ENCODE assay signal across 11 cellular contexts in the genomic region with DNA sequence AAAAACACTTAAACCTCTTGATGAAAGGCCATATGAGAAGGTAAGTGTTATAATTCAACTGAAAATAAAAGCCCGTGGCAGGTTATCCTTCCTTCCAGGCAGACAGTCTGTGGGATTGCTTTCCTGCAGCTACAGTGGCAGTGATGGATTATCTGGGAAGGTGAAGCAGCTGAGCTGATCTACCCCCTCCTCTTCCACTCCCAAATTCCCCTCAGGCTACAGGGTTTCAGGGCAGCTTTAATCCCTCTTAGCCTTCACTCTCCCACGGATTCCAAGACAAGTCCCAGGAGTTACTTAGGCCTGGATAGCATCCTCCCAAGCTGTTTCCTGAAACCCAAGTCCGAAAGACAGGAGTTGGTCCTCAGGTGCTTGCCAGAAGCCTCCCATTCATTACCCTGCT.
"Had no signal": no experiment of that assay in that cellular context is flagged by ENCODE, and none has a peak within 500 bp of the region (broad histone marks: within the 10 kb centered on the region; RNA-seq: fewer than 3 reads in every experiment).

No MANE protein-coding gene starts in this region.

- H3K27ac ChIP-seq: body of pancreas, left ventricle myocardium inferior, thoracic aorta, upper lobe of right lung had no signal

- H3K4me3 ChIP-seq: body of pancreas, left ventricle myocardium inferior, thoracic aorta, upper lobe of right lung had no signal

- H3K9me3 ChIP-seq: body of pancreas, left ventricle myocardium inferior, thoracic aorta, upper lobe of right lung had no signal

- H3K27me3 ChIP-seq: body of pancreas, upper lobe of right lung had no signal

- H3K36me3 ChIP-seq: left ventricle myocardium inferior, thoracic aorta, upper lobe of right lung had no signal

- ATAC-seq: activated CD8-positive, alpha-beta T cell treated with anti-CD3 and anti-CD28 coated beads, Interleukin-2, amount 10 ng/mL, durations not matched to agents 7 days and 5 days; body of pancreas; stimulated activated naive B cell treated with anti-CD40 and anti-IgM and Interleukin-4, amounts not matched to agents 10 μg/mL and 1 μg/mL and 100 μg/mL, for 72 hours; upper lobe of right lung had no signal

- H3K4me1 ChIP-seq: body of pancreas, left ventricle myocardium inferior, upper lobe of right lung had no signal

- DNase-seq: activated CD4-positive, alpha-beta T cell treated with anti-CD3 and anti-CD28 coated beads, Interleukin-2, amount 10 ng/mL, durations not matched to agents 24 days and 14 days; activated CD8-positive, alpha-beta T cell treated with anti-CD3 and anti-CD28 coated beads, Interleukin-2, amount 10 ng/mL, durations not matched to agents 7 days and 5 days; activated naive CD4-positive, alpha-beta T cell treated with anti-CD3 and anti-CD28 coated beads for 36 hours; activated T-cell treated with anti-CD3 and anti-CD28 coated beads, Interleukin-2, amount 50 U/mL, for 24 hours; body of pancreas; kidney; left ventricle myocardium inferior; mammary epithelial cell; stimulated activated naive B cell treated with anti-CD40 and anti-IgM and Interleukin-4, amounts not matched to agents 10 μg/mL and 1 μg/mL and 100 μg/mL, for 72 hours; upper lobe of right lung had no signal
